In genomic region chr2:144520718-144521487, GRCh38 we compare ENCODE assay signal across 9 cellular contexts. TPM values are rescaled to one million over a fixed set of nuclear protein-coding genes. Genes with fewer than 3 reads are reported as not detected.
A peak's percentile ranks its signal among the peaks of the same experiment; 100 is the strongest.
DNase-seq lines count a peak whose midpoint lies in the region; ATAC-seq and TF ChIP-seq lines count a peak whose summit lies in the region.
"Had no signal": no experiment of that assay in that cellular context is flagged by ENCODE, and none has a peak within 500 bp of the region (broad histone marks: within the 10 kb centered on the region; RNA-seq: fewer than 3 reads in every experiment).

No MANE protein-coding gene starts in this region.

- H3K4me1 ChIP-seq in rectal smooth muscle tissue (ENCODE audit: control insufficient read depth, insufficient read depth, low read length), result no peaks in the 10 kb centered on the region

- TF ChIP-seq CTCF in fibroblast of the aortic adventitia (IDR thresholded peaks at IDR 0.05; ENCODE audit: insufficient read depth, low read length) (no peak), GM13976 (IDR thresholded peaks at IDR 0.05; ENCODE audit: borderline replicate concordance, control extremely low read depth, extremely low read depth, insufficient read depth, missing control alignments) (no peak)

- H3K27me3 ChIP-seq in rectal smooth muscle tissue (ENCODE audit: control insufficient read depth, insufficient read depth, low read length), result peaks cover 4% of the 10 kb centered on the region
- H3K27me3 ChIP-seq: neutrophil had no signal

- ATAC-seq in GM18861 (IDR thresholded peaks at IDR 0.05; ENCODE audit: unreplicated experiment), result no peak

- no peaks in the 10 kb centered on the region for H3K36me3 ChIP-seq in rectal smooth muscle tissue (ENCODE audit: control insufficient read depth, insufficient read depth, low read length)
- H3K36me3 ChIP-seq: neutrophil had no signal

- in situ Hi-C loops in GM13976 (cut with MboI; ENCODE audit: low sequenced_read_pairs, unreplicated experiment), result no loop called here

- H3K9ac ChIP-seq in rectal smooth muscle tissue (ENCODE audit: low read length), result no peak overlapping the region

- DNase-seq in COLO829 (ENCODE audit: low spot score) (peak; percentile 91), RPMI7951 (ENCODE audit: low read depth) (peak; percentile 79), fibroblast of the aortic adventitia (ENCODE audit: low read depth) (peak; percentile 86), amygdala (lab: John Stamatoyannopoulos, UW) (no peak), GM13976 (ENCODE audit: low spot score) (no peak)
- DNase-seq in activated CD8-positive, alpha-beta memory T cell treated with anti-CD3 and anti-CD28 coated beads, Interleukin-2, amount 50 U/mL, for 48 hours, result no peak

- H3K4me3 ChIP-seq in fibroblast of the aortic adventitia (ENCODE audit: low read depth, low read length), result peak overlapping the region; percentile 55
- H3K4me3 ChIP-seq in rectal smooth muscle tissue (ENCODE audit: low read length), result peak overlapping the region; percentile 47

- no peak overlapping the region for H3K27ac ChIP-seq in rectal smooth muscle tissue (ENCODE audit: low read depth, low read length)

RNA-seq across cellular contexts. Expression of gene ZEB2, which starts 1.0 kb away (rescaled TPM):
- total RNA-seq in RPMI7951 (2014; rRNA removed; shearing (Covaris generic)), result 24.0 and 32.3 TPM in 2 replicates
- 104 and 129 TPM in 2 replicates for total RNA-seq in fibroblast of the aortic adventitia (ENCODE audit: low replicate concordance)

Comparison
In these comparisons a context has a peak if more than half of its experiments do, and no peak if none do; other contexts are left out.
1. DNase-seq: peak in COLO829 (single experiment), RPMI7951 (single experiment) and fibroblast of the aortic adventitia (single experiment); none in amygdala (0 of 56), GM13976 (single experiment) and activated CD8-positive, alpha-beta memory T cell treated with anti-CD3 and anti-CD28 coated beads, Interleukin-2, amount 50 U/mL, for 48 hours (single experiment).